In the genomic region with DNA sequence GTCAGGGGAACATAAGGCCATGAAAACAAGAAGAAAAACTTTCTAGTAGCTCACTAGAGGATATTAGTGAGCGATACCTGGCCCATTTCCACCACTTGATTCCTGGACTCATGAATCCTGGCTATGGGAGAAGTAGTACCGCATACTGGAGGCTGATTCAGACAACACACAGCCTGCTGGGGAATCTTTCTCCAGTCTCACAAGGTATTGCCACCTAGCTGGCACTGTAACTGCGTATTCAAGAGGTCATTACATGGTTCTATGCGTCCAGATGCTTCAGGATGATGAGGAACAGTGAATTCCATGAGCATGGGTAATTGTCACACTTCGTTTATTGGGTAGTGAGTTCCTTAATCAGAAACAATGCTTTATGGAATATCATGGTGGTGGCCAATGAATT, we compare ENCODE assay signal across 24 cellular contexts.
DNase-seq lines count a peak whose midpoint lies in the region; ATAC-seq, FAIRE-seq and TF ChIP-seq lines count a peak whose summit lies in the region.
"Had no signal": no experiment of that assay in that cellular context is flagged by ENCODE, and none has a peak within 500 bp of the region (broad histone marks: within the 10 kb centered on the region; RNA-seq: fewer than 3 reads in every experiment).

No MANE protein-coding gene starts in this region.

- H3K4me3 ChIP-seq in keratinocyte (ENCODE audit: control insufficient read depth in 2 of 3, extremely low read depth in 1 of 3, insufficient read depth in 2 of 3, low read depth in 1 of 3, low read length in 3 of 3) = no peak overlapping the region
- H3K4me3 ChIP-seq: A549; BLaER1 treated with 17β-estradiol and CSF1 and Interleukin-3, amounts not matched to agents 10 nM and 100 nM; GM23248 had no signal

- no peak overlapping the region for H3K27ac ChIP-seq in keratinocyte (ENCODE audit: control insufficient read depth, insufficient read depth, low read length)
- H3K27ac ChIP-seq: A549; BLaER1 treated with 17β-estradiol and CSF1 and Interleukin-3, amounts not matched to agents 10 nM and 100 nM; GM23248 had no signal

- no peak overlapping the region for H3K4me2 ChIP-seq in keratinocyte (ENCODE audit: control insufficient read depth, extremely low read depth, insufficient read depth, low read depth, low read length)
- H3K4me2 ChIP-seq: A549; BLaER1 treated with 17β-estradiol and CSF1 and Interleukin-3, amounts not matched to agents 10 nM and 100 nM had no signal

- DNase-seq in G401 (ENCODE audit: low spot score) = peak; percentile 58
- DNase-seq in cerebellar cortex (ENCODE audit: low spot score) = peak; percentile 57
- DNase-seq in keratinocyte (ENCODE audit: low read depth, low spot score) = no peak
- DNase-seq in NAMALWA (ENCODE audit: low spot score) = no peak
- DNase-seq in superior temporal gyrus (ENCODE audit: extremely low spot score) = no peak
- DNase-seq: 8988T; ACHN; AML-193; BE2C; CD4-positive, alpha-beta T cell; CD8-positive, alpha-beta memory T cell; DMS 273 treated with DMSO at 0.1 percent for 48 hours; DMS79; EL; GF-D8; H7 had no signal

- H3K4me1 ChIP-seq in keratinocyte (ENCODE audit: control insufficient read depth, extremely low read depth, insufficient read depth, low read length) = peaks cover 4% of the 10 kb centered on the region
- H3K4me1 ChIP-seq: A549; BE2C; BLaER1 treated with 17β-estradiol and CSF1 and Interleukin-3, amounts not matched to agents 10 nM and 100 nM had no signal

- H3K27me3 ChIP-seq in keratinocyte (ENCODE audit: control insufficient read depth, extremely low read depth, insufficient read depth, low read length) = no peaks in the 10 kb centered on the region
- H3K27me3 ChIP-seq: BE2C; BLaER1 treated with 17β-estradiol and CSF1 and Interleukin-3, amounts not matched to agents 10 nM and 100 nM had no signal

- peak; percentile 48 for FAIRE-seq in keratinocyte (lab: Jason Lieb, UNC)
- FAIRE-seq: A549, D721Med, GM12891, GM18507, H1 had no signal

- no peaks in the 10 kb centered on the region for H3K79me2 ChIP-seq in keratinocyte (ENCODE audit: control insufficient read depth, insufficient read depth, low read length)

- H3K9me1 ChIP-seq in keratinocyte (ENCODE audit: control insufficient read depth, extremely low read depth, insufficient read depth, low read length) = no peaks in the 10 kb centered on the region

- ATAC-seq in GM19452 (IDR thresholded peaks at IDR 0.05; ENCODE audit: unreplicated experiment) = no peak
- ATAC-seq: A549 had no signal

- in situ Hi-C loops in G401 (cut with HindIII; ENCODE audit: low sequenced_read_pairs) = no loop called here

- no peak for TF ChIP-seq CTCF in keratinocyte (optimal IDR thresholded peaks at IDR 0.05 in 1 of 3, IDR thresholded peaks at IDR 0.05 in 1 of 3, conservative IDR thresholded peaks at IDR 0.05 in 1 of 3; ENCODE audit: extremely low read depth in 1 of 3, insufficient read depth in 2 of 3, low read length in 3 of 3)

- no peaks in the 10 kb centered on the region for H4K20me1 ChIP-seq in keratinocyte (ENCODE audit: control insufficient read depth, extremely low read depth, insufficient read depth, low read length)
- H4K20me1 ChIP-seq: BLaER1 treated with 17β-estradiol and CSF1 and Interleukin-3, amounts not matched to agents 10 nM and 100 nM had no signal

- dilution Hi-C loops in keratinocyte (cut with MboI; ENCODE audit: extremely low pct_ligation_motif_present, low sequenced_read_pairs) = no loop called here

- H3K9me3 ChIP-seq in keratinocyte (ENCODE audit: control insufficient read depth, low read depth, low read length) = no peaks in the 10 kb centered on the region
- H3K9me3 ChIP-seq: A549; BE2C; BLaER1 treated with 17β-estradiol and CSF1 and Interleukin-3, amounts not matched to agents 10 nM and 100 nM had no signal

- H3K9ac ChIP-seq in keratinocyte (ENCODE audit: control insufficient read depth, extremely low read depth, insufficient read depth, low read length) = no peak overlapping the region
- H3K9ac ChIP-seq: BLaER1 treated with 17β-estradiol and CSF1 and Interleukin-3, amounts not matched to agents 10 nM and 100 nM; GM23248 had no signal

- no peaks in the 10 kb centered on the region for H3K36me3 ChIP-seq in keratinocyte (ENCODE audit: control insufficient read depth in 2 of 2, extremely low read depth in 1 of 2, insufficient read depth in 2 of 2, low read length in 2 of 2)
- H3K36me3 ChIP-seq: BE2C; BLaER1 treated with 17β-estradiol and CSF1 and Interleukin-3, amounts not matched to agents 10 nM and 100 nM had no signal

- no peak overlapping the region for H2AFZ ChIP-seq in keratinocyte (ENCODE audit: control insufficient read depth, low read length)
- H2AFZ ChIP-seq: GM23248 had no signal

Comparison
In these comparisons a context has a peak if more than half of its experiments do, and no peak if none do; other contexts are left out.
1. DNase-seq: peak in G401 (single experiment) and cerebellar cortex (single experiment); none in keratinocyte (single experiment), NAMALWA (single experiment) and superior temporal gyrus (single experiment).